ENCODE assay signal across 16 cellular contexts in genomic region chr2:8538951-8539621, GRCh38.
DNase-seq lines count a peak whose midpoint lies in the region; ATAC-seq, FAIRE-seq and TF ChIP-seq lines count a peak whose summit lies in the region.
"Had no signal": no experiment of that assay in that cellular context is flagged by ENCODE, and none has a peak within 500 bp of the region (broad histone marks: within the 10 kb centered on the region; RNA-seq: fewer than 3 reads in every experiment).

No MANE protein-coding gene starts in this region.

- no peak overlapping the region for H3K4me3 Mint-ChIP-seq in activated CD8-positive, alpha-beta memory T cell treated with anti-CD3 and anti-CD28 coated beads, Interleukin-2, amount 10 ng/mL, durations not matched to agents 7 days and 5 days
- no peak overlapping the region for H3K4me3 Mint-ChIP-seq in stimulated activated naive B cell treated with anti-CD40 and anti-IgM and Interleukin-4, amounts not matched to agents 10 μg/mL and 1 μg/mL and 100 μg/mL, for 72 hours

- H3K9me3 ChIP-seq in OCI-LY3 (ENCODE audit: insufficient read depth, low read length) (no peaks in the 10 kb centered on the region), kidney (ENCODE audit: control insufficient read depth in 1 of 2, low read length in 2 of 2) (no peaks in the 10 kb centered on the region)
- H3K9me3 ChIP-seq: right lobe of liver had no signal

- H3K4me2 ChIP-seq in OCI-LY3 (ENCODE audit: low read length) = peak overlapping the region; percentile 75; the same call in 1 of the 2 replicates
- H3K4me2 ChIP-seq: PC-9 had no signal

- H3K4me1 Mint-ChIP-seq in activated CD8-positive, alpha-beta memory T cell treated with anti-CD3 and anti-CD28 coated beads, Interleukin-2, amount 10 ng/mL, durations not matched to agents 7 days and 5 days = peaks cover 70% of the 10 kb centered on the region
- H3K4me1 Mint-ChIP-seq in stimulated activated naive B cell treated with anti-CD40 and anti-IgM and Interleukin-4, amounts not matched to agents 10 μg/mL and 1 μg/mL and 100 μg/mL, for 72 hours = peaks cover 69 to 96% of the 10 kb centered on the region in 2 donors

- H3K27me3 ChIP-seq in OCI-LY3 (ENCODE audit: low read depth, low read length) = no peaks in the 10 kb centered on the region
- H3K27me3 ChIP-seq: right lobe of liver had no signal

- H3K36me3 ChIP-seq in OCI-LY3 (replicated peaks; ENCODE audit: low read depth, low read length) (peaks cover 25% of the 10 kb centered on the region), kidney (ENCODE audit: control insufficient read depth in 1 of 2, insufficient read depth in 2 of 2, low read length in 2 of 2) (no peaks in the 10 kb centered on the region)
- H3K36me3 ChIP-seq: right lobe of liver had no signal

- no peak for ATAC-seq in activated CD8-positive, alpha-beta memory T cell treated with anti-CD3 and anti-CD28 coated beads, Interleukin-2, amount 10 ng/mL, durations not matched to agents 7 days and 5 days
- no peak for ATAC-seq in stimulated activated naive B cell treated with anti-CD40 and anti-IgM and Interleukin-4, amounts not matched to agents 10 μg/mL and 1 μg/mL and 100 μg/mL, for 72 hours (replicated peaks)
- ATAC-seq in GM21619 (IDR thresholded peaks at IDR 0.05; ENCODE audit: unreplicated experiment) = no peak
- ATAC-seq in HG02840 (IDR thresholded peaks at IDR 0.05; ENCODE audit: low FRiP score, unreplicated experiment) = no peak
- ATAC-seq: activated naive CD4-positive, alpha-beta T cell treated with anti-CD3 and anti-CD28 coated beads, Interleukin-2, amount 50 U/mL, for 72 hours; naive thymus-derived CD4-positive, alpha-beta T cell had no signal

- no peaks in the 10 kb centered on the region for H4K20me1 ChIP-seq in OCI-LY3 (ENCODE audit: insufficient read depth, low read length)

- H3K9ac ChIP-seq in OCI-LY3 (ENCODE audit: low read length) (peak overlapping the region; percentile 92; the same call in 1 of the 2 replicates), kidney (ENCODE audit: low read length in 2 of 2) (no peak overlapping the region)

- no peak for TF ChIP-seq CTCF in OCI-LY3 (IDR thresholded peaks at IDR 0.05; ENCODE audit: low read depth, low read length)
- no peak for TF ChIP-seq CTCF in kidney (IDR thresholded peaks at IDR 0.05; ENCODE audit: borderline replicate concordance, extremely low read depth, insufficient read depth)

- H2AFZ ChIP-seq in OCI-LY3 (ENCODE audit: low read depth, low read length) = no peak overlapping the region
- H2AFZ ChIP-seq: PC-9 had no signal

- intact Hi-C loops in kidney (cut with DNase I) = no loop called here

- peak; percentile 31 for DNase-seq in activated CD8-positive, alpha-beta memory T cell treated with anti-CD3 and anti-CD28 coated beads, Interleukin-2, amount 10 ng/mL, durations not matched to agents 7 days and 5 days
- no peak for DNase-seq in activated CD8-positive, alpha-beta memory T cell treated with anti-CD3 and anti-CD28 coated beads, Interleukin-2, amount 50 U/mL, for 4 hours
- peak; percentile 66 for DNase-seq in kidney
- DNase-seq in stimulated activated naive B cell treated with anti-CD40 and anti-IgM and Interleukin-4, amounts not matched to agents 10 μg/mL and 1 μg/mL and 100 μg/mL, for 72 hours = no peak
- DNase-seq in inferior parietal cortex (ENCODE audit: extremely low spot score) = no peak
- DNase-seq: activated CD4-positive, alpha-beta T cell treated with anti-CD3 and anti-CD28 coated beads for 48 hours; central memory CD4-positive, alpha-beta T cell; NCI-H446; stimulated activated naive CD4-positive, alpha-beta T cell treated with Interleukin-2 at 50 U/mL for 16 hours had no signal

- H3K36me3 Mint-ChIP-seq in activated CD8-positive, alpha-beta memory T cell treated with anti-CD3 and anti-CD28 coated beads, Interleukin-2, amount 10 ng/mL, durations not matched to agents 7 days and 5 days = no peaks in the 10 kb centered on the region
- H3K36me3 Mint-ChIP-seq in stimulated activated naive B cell treated with anti-CD40 and anti-IgM and Interleukin-4, amounts not matched to agents 10 μg/mL and 1 μg/mL and 100 μg/mL, for 72 hours = peaks cover 4 to 5% of the 10 kb centered on the region in 2 donors
- H3K36me3 Mint-ChIP-seq: activated naive CD4-positive, alpha-beta T cell treated with anti-CD3 and anti-CD28 coated beads, Interleukin-2, amount 50 U/mL, for 72 hours; naive thymus-derived CD4-positive, alpha-beta T cell had no signal

- H3K9me3 Mint-ChIP-seq in activated CD8-positive, alpha-beta memory T cell treated with anti-CD3 and anti-CD28 coated beads, Interleukin-2, amount 10 ng/mL, durations not matched to agents 7 days and 5 days (ENCODE audit: low read depth) = no peaks in the 10 kb centered on the region
- H3K9me3 Mint-ChIP-seq in stimulated activated naive B cell treated with anti-CD40 and anti-IgM and Interleukin-4, amounts not matched to agents 10 μg/mL and 1 μg/mL and 100 μg/mL, for 72 hours = peaks cover 0 to 2% of the 10 kb centered on the region in 2 donors
- H3K9me3 Mint-ChIP-seq: activated naive CD4-positive, alpha-beta T cell treated with anti-CD3 and anti-CD28 coated beads, Interleukin-2, amount 50 U/mL, for 72 hours; naive thymus-derived CD4-positive, alpha-beta T cell had no signal

- no peak overlapping the region for H3K4me3 ChIP-seq in OCI-LY3 (ENCODE audit: low read length)
- no peak overlapping the region for H3K4me3 ChIP-seq in kidney (ENCODE audit: low read length in 2 of 2)
- H3K4me3 ChIP-seq: PC-9, right lobe of liver had no signal

- H3K27ac ChIP-seq in OCI-LY3 (ENCODE audit: low read length) (peak overlapping the region; percentile 98), kidney (ENCODE audit: low read depth in 2 of 2, low read length in 2 of 2) (peak overlapping the region; percentile 26 to 76)
- H3K27ac ChIP-seq: PC-9 had no signal

- no peak for FAIRE-seq in kidney (lab: Jason Lieb, UNC)

- H3K4me1 ChIP-seq in OCI-LY3 (ENCODE audit: low read length) (peaks cover 97% of the 10 kb centered on the region), kidney (ENCODE audit: control insufficient read depth in 1 of 2, insufficient read depth in 1 of 2, low read depth in 1 of 2, low read length in 2 of 2) (peaks cover 37% of the 10 kb centered on the region in 2 donors)

- no peaks in the 10 kb centered on the region for H3K27me3 Mint-ChIP-seq in activated CD8-positive, alpha-beta memory T cell treated with anti-CD3 and anti-CD28 coated beads, Interleukin-2, amount 10 ng/mL, durations not matched to agents 7 days and 5 days
- H3K27me3 Mint-ChIP-seq in stimulated activated naive B cell treated with anti-CD40 and anti-IgM and Interleukin-4, amounts not matched to agents 10 μg/mL and 1 μg/mL and 100 μg/mL, for 72 hours = peaks cover 20 to 48% of the 10 kb centered on the region in 2 donors
- H3K27me3 Mint-ChIP-seq: naive thymus-derived CD4-positive, alpha-beta T cell had no signal

- CTCF ChIA-PET in activated CD8-positive, alpha-beta memory T cell treated with anti-CD3 and anti-CD28 coated beads, Interleukin-2, amount 10 ng/mL, durations not matched to agents 7 days and 5 days (lab: Charles Lee) = interaction anchor here (1.6 to 10.1 kb wide), 3 partner anchors 15 to 57 kb away, joined by 5 to 117 read pairs (median 7); no protein-coding TSS in a partner anchor

- H3K27ac Mint-ChIP-seq in activated CD8-positive, alpha-beta memory T cell treated with anti-CD3 and anti-CD28 coated beads, Interleukin-2, amount 10 ng/mL, durations not matched to agents 7 days and 5 days = peak overlapping the region; percentile 100
- peak overlapping the region; percentile 73 for H3K27ac Mint-ChIP-seq in stimulated activated naive B cell treated with anti-CD40 and anti-IgM and Interleukin-4, amounts not matched to agents 10 μg/mL and 1 μg/mL and 100 μg/mL, for 72 hours

- H3K79me2 ChIP-seq in OCI-LY3 (ENCODE audit: low read length) = peaks cover 25% of the 10 kb centered on the region

Comparison
In these comparisons a context has a peak if more than half of its experiments do, and no peak if none do; other contexts are left out.
1. DNase-seq: peak in activated CD8-positive, alpha-beta memory T cell treated with anti-CD3 and anti-CD28 coated beads, Interleukin-2, amount 10 ng/mL, durations not matched to agents 7 days and 5 days (single experiment) and kidney (single experiment); none in activated CD8-positive, alpha-beta memory T cell treated with anti-CD3 and anti-CD28 coated beads, Interleukin-2, amount 50 U/mL, for 4 hours (single experiment), stimulated activated naive B cell treated with anti-CD40 and anti-IgM and Interleukin-4, amounts not matched to agents 10 μg/mL and 1 μg/mL and 100 μg/mL, for 72 hours (single experiment) and inferior parietal cortex (single experiment).